ENCODE assay signal across 18 cellular contexts in genomic region chr3:182812123-182812522, GRCh38.
"Had no signal": no experiment of that assay in that cellular context is flagged by ENCODE, and none has a peak within 500 bp of the region (broad histone marks: within the 10 kb centered on the region; RNA-seq: fewer than 3 reads in every experiment).

No MANE protein-coding gene starts in this region.

- H3K36me3 ChIP-seq: sigmoid colon, upper lobe of left lung had no signal

- H3K27me3 Mint-ChIP-seq: activated CD4-positive, alpha-beta T cell treated with anti-CD3 and anti-CD28 coated beads, Interleukin-2, amount 10 ng/mL, durations not matched to agents 7 days and 5 days; activated CD8-positive, alpha-beta memory T cell treated with anti-CD3 and anti-CD28 coated beads, Interleukin-2, amount 10 ng/mL, durations not matched to agents 7 days and 5 days; activated CD8-positive, alpha-beta T cell treated with anti-CD3 and anti-CD28 coated beads for 36 hours; activated naive CD8-positive, alpha-beta T cell treated with anti-CD3 and anti-CD28 coated beads, Interleukin-2, amount 50 U/mL, for 24 hours had no signal

- H3K27me3 ChIP-seq: heart left ventricle, sigmoid colon, upper lobe of left lung had no signal

- H3K9me3 Mint-ChIP-seq: activated CD4-positive, alpha-beta T cell treated with anti-CD3 and anti-CD28 coated beads, Interleukin-2, amount 10 ng/mL, durations not matched to agents 7 days and 5 days; activated CD8-positive, alpha-beta T cell treated with anti-CD3 and anti-CD28 coated beads for 36 hours; activated naive CD8-positive, alpha-beta T cell treated with anti-CD3 and anti-CD28 coated beads, Interleukin-2, amount 50 U/mL, for 24 hours; activated T-helper 1 cell treated with anti-CD3 and anti-CD28 coated beads, Interleukin-12 subunit alpha, Interleukin-12 subunit beta, Interleukin-2, Interleukin-4 antibody, amounts not matched to agents 30 ng/mL and 10 ng/mL and 1 ng/mL, durations not matched to agents 14 hours and 24 hours and 36 hours had no signal

- H3K4me3 ChIP-seq: coronary artery, heart left ventricle, sigmoid colon, upper lobe of left lung had no signal

- H3K4me3 Mint-ChIP-seq: activated CD4-positive, alpha-beta T cell treated with anti-CD3 and anti-CD28 coated beads, Interleukin-2, amount 10 ng/mL, durations not matched to agents 7 days and 5 days; activated CD8-positive, alpha-beta memory T cell treated with anti-CD3 and anti-CD28 coated beads, Interleukin-2, amount 10 ng/mL, durations not matched to agents 7 days and 5 days; activated CD8-positive, alpha-beta T cell treated with anti-CD3 and anti-CD28 coated beads for 36 hours; activated naive CD8-positive, alpha-beta T cell treated with anti-CD3 and anti-CD28 coated beads, Interleukin-2, amount 50 U/mL, for 24 hours; activated T-helper 1 cell treated with anti-CD3 and anti-CD28 coated beads, Interleukin-12 subunit alpha, Interleukin-12 subunit beta, Interleukin-2, Interleukin-4 antibody, amounts not matched to agents 30 ng/mL and 10 ng/mL and 1 ng/mL, durations not matched to agents 14 hours and 24 hours and 36 hours had no signal

- H3K27ac Mint-ChIP-seq: activated CD4-positive, alpha-beta T cell treated with anti-CD3 and anti-CD28 coated beads, Interleukin-2, amount 10 ng/mL, durations not matched to agents 7 days and 5 days; activated CD8-positive, alpha-beta memory T cell treated with anti-CD3 and anti-CD28 coated beads, Interleukin-2, amount 10 ng/mL, durations not matched to agents 7 days and 5 days; activated CD8-positive, alpha-beta T cell treated with anti-CD3 and anti-CD28 coated beads for 36 hours; activated naive CD8-positive, alpha-beta T cell treated with anti-CD3 and anti-CD28 coated beads, Interleukin-2, amount 50 U/mL, for 24 hours; activated T-helper 1 cell treated with anti-CD3 and anti-CD28 coated beads, Interleukin-12 subunit alpha, Interleukin-12 subunit beta, Interleukin-2, Interleukin-4 antibody, amounts not matched to agents 30 ng/mL and 10 ng/mL and 1 ng/mL, durations not matched to agents 14 hours and 24 hours and 36 hours had no signal

- H3K27ac ChIP-seq: coronary artery, heart left ventricle, sigmoid colon, upper lobe of left lung had no signal

- ATAC-seq: activated CD8-positive, alpha-beta memory T cell treated with anti-CD3 and anti-CD28 coated beads, Interleukin-2, amount 10 ng/mL, durations not matched to agents 7 days and 5 days; activated CD8-positive, alpha-beta T cell treated with anti-CD3 and anti-CD28 coated beads for 36 hours; activated naive CD8-positive, alpha-beta T cell treated with anti-CD3 and anti-CD28 coated beads, Interleukin-2, amount 50 U/mL, for 24 hours; heart left ventricle had no signal

- H3K9me3 ChIP-seq: heart left ventricle, sigmoid colon, upper lobe of left lung had no signal

- DNase-seq: activated CD4-positive, alpha-beta T cell treated with anti-CD3 and anti-CD28 coated beads, Interleukin-2, amount 10 ng/mL, durations not matched to agents 7 days and 5 days; activated CD8-positive, alpha-beta memory T cell treated with anti-CD3 and anti-CD28 coated beads, Interleukin-2, amount 10 ng/mL, durations not matched to agents 7 days and 5 days; activated CD8-positive, alpha-beta T cell treated with anti-CD3 and anti-CD28 coated beads for 36 hours; activated gamma-delta T cell; activated naive CD4-positive, alpha-beta T cell treated with anti-CD3 and anti-CD28 coated beads, Interleukin-2, amount 50 U/mL, for 16 hours; activated naive CD8-positive, alpha-beta T cell treated with anti-CD3 and anti-CD28 coated beads, Interleukin-2, amount 50 U/mL, for 24 hours; cerebellar nuclear complex; heart left ventricle; occipital lobe; retina; sigmoid colon; stimulated activated CD4-positive, alpha-beta T cell treated with anti-CD3 and anti-CD28 coated beads, Interleukin-4, amount 100 ng/mL, for 24 hours; stimulated activated naive CD4-positive, alpha-beta T cell treated with Interleukin-2 at 50 U/mL for 16 hours; T-helper 1 cell; T-helper 9 cell; upper lobe of left lung had no signal
